ENCODE assay signal across 21 cellular contexts in genomic region chr16:87243383-87243964, GRCh38.
"Had no signal": no experiment of that assay in that cellular context is flagged by ENCODE, and none has a peak within 500 bp of the region (broad histone marks: within the 10 kb centered on the region; RNA-seq: fewer than 3 reads in every experiment).

No MANE protein-coding gene starts in this region.

- H3K27me3 ChIP-seq: upper lobe of right lung had no signal

- DNase-seq: activated B cell treated with CpG ODN at 0.5 μM for 24 hours; activated CD4-positive, alpha-beta T cell treated with anti-CD3 and anti-CD28 coated beads for 4 hours; activated effector memory CD4-positive, alpha-beta T cell treated with Interleukin-2 at 50 U/mL for 16 hours; activated naive CD4-positive, alpha-beta T cell treated with anti-CD3 and anti-CD28 coated beads, Interleukin-2, amount 10 ng/mL, durations not matched to agents 7 days and 5 days; activated naive CD8-positive, alpha-beta T cell treated with anti-CD3 and anti-CD28 coated beads, Interleukin-2, amount 50 U/mL, for 24 hours; activated T-cell treated with anti-CD3 and anti-CD28 coated beads for 4 hours; central memory CD4-positive, alpha-beta T cell; immature natural killer cell; kidney glomerular epithelial cell; left ventricle myocardium inferior; mucosa of descending colon; naive B cell; stimulated activated CD4-positive, alpha-beta T cell treated with anti-CD3 and anti-CD28 coated beads, Interleukin-4, amount 100 ng/mL, for 1 hour; SW 1271; upper lobe of right lung had no signal

- H3K27ac Mint-ChIP-seq: activated B cell treated with CpG ODN at 0.5 μM for 24 hours; activated naive CD4-positive, alpha-beta T cell treated with anti-CD3 and anti-CD28 coated beads, Interleukin-2, amount 10 ng/mL, durations not matched to agents 7 days and 5 days; activated naive CD8-positive, alpha-beta T cell treated with anti-CD3 and anti-CD28 coated beads, Interleukin-2, amount 50 U/mL, for 24 hours; brain; immature natural killer cell; stimulated activated effector memory CD8-positive, alpha-beta T cell treated with anti-CD3 and anti-CD28 coated beads, Interleukin-12 subunit alpha, Interleukin-12 subunit beta, amount 100 ng/mL, for 72 hours had no signal

- H3K9me3 ChIP-seq: left ventricle myocardium inferior, mucosa of descending colon, thoracic aorta, upper lobe of right lung had no signal

- H3K36me3 ChIP-seq: left ventricle myocardium inferior, thoracic aorta, upper lobe of right lung had no signal

- H3K9me3 Mint-ChIP-seq: activated B cell treated with CpG ODN at 0.5 μM for 24 hours; activated naive CD4-positive, alpha-beta T cell treated with anti-CD3 and anti-CD28 coated beads, Interleukin-2, amount 10 ng/mL, durations not matched to agents 7 days and 5 days; activated naive CD8-positive, alpha-beta T cell treated with anti-CD3 and anti-CD28 coated beads, Interleukin-2, amount 50 U/mL, for 24 hours; brain; immature natural killer cell; naive B cell; stimulated activated effector memory CD8-positive, alpha-beta T cell treated with anti-CD3 and anti-CD28 coated beads, Interleukin-12 subunit alpha, Interleukin-12 subunit beta, amount 100 ng/mL, for 72 hours had no signal

- H3K4me3 Mint-ChIP-seq: activated B cell treated with CpG ODN at 0.5 μM for 24 hours; activated naive CD4-positive, alpha-beta T cell treated with anti-CD3 and anti-CD28 coated beads, Interleukin-2, amount 10 ng/mL, durations not matched to agents 7 days and 5 days; activated naive CD8-positive, alpha-beta T cell treated with anti-CD3 and anti-CD28 coated beads, Interleukin-2, amount 50 U/mL, for 24 hours; brain; immature natural killer cell; naive B cell; stimulated activated effector memory CD8-positive, alpha-beta T cell treated with anti-CD3 and anti-CD28 coated beads, Interleukin-12 subunit alpha, Interleukin-12 subunit beta, amount 100 ng/mL, for 72 hours had no signal

- H3K27ac ChIP-seq: coronary artery, left ventricle myocardium inferior, parathyroid adenoma, thoracic aorta, upper lobe of right lung had no signal

- H3K36me3 Mint-ChIP-seq: activated naive CD4-positive, alpha-beta T cell treated with anti-CD3 and anti-CD28 coated beads, Interleukin-2, amount 10 ng/mL, durations not matched to agents 7 days and 5 days; brain; naive B cell; stimulated activated effector memory CD8-positive, alpha-beta T cell treated with anti-CD3 and anti-CD28 coated beads, Interleukin-12 subunit alpha, Interleukin-12 subunit beta, amount 100 ng/mL, for 72 hours had no signal

- H3K9ac ChIP-seq: parathyroid adenoma had no signal

- ATAC-seq: activated naive CD8-positive, alpha-beta T cell treated with anti-CD3 and anti-CD28 coated beads, Interleukin-2, amount 50 U/mL, for 24 hours; mucosa of descending colon; stimulated activated effector memory CD8-positive, alpha-beta T cell treated with anti-CD3 and anti-CD28 coated beads, Interleukin-12 subunit alpha, Interleukin-12 subunit beta, amount 100 ng/mL, for 72 hours; upper lobe of right lung had no signal

- H3K4me1 Mint-ChIP-seq: activated B cell treated with CpG ODN at 0.5 μM for 24 hours had no signal

- H3K4me3 ChIP-seq: coronary artery, left ventricle myocardium inferior, mucosa of descending colon, smooth muscle cell, thoracic aorta, upper lobe of right lung had no signal

- H3K4me1 ChIP-seq: upper lobe of right lung had no signal
